In genomic region chr1:185998391-185998790, GRCh38 we compare ENCODE assay signal across 1 cellular context.
TF ChIP-seq lines count a peak whose summit lies in the region.

No MANE protein-coding gene starts in this region.

TF ChIP-seq in K562, 482 proteins besides CTCF, POLR2A, EP300 and RAD21 (continued from another document):
- peak; percentile 50; the same call in 1 of the 2 replicates for TF ChIP-seq DEAF1 (CRISPR knock-in tag; IDR thresholded peaks at IDR 0.05)
